20 cellular contexts compared by ENCODE assay signal in genomic region chr9:81479573-81479972, GRCh38.
"Had no signal": no experiment of that assay in that cellular context is flagged by ENCODE, and none has a peak within 500 bp of the region (broad histone marks: within the 10 kb centered on the region; RNA-seq: fewer than 3 reads in every experiment).

No MANE protein-coding gene starts in this region.

- H3K27ac Mint-ChIP-seq: activated naive CD4-positive, alpha-beta T cell treated with anti-CD3 and anti-CD28 coated beads, Interleukin-2, amount 50 U/mL, for 24 hours; immature natural killer cell; naive thymus-derived CD8-positive, alpha-beta T cell; stimulated activated effector memory CD8-positive, alpha-beta T cell treated with anti-CD3 and anti-CD28 coated beads, Interleukin-12 subunit alpha, Interleukin-12 subunit beta, amount 100 ng/mL, for 72 hours had no signal

- H3K27me3 Mint-ChIP-seq: activated naive CD4-positive, alpha-beta T cell treated with anti-CD3 and anti-CD28 coated beads, Interleukin-2, amount 50 U/mL, for 24 hours had no signal

- ATAC-seq: activated CD4-positive, CD25-positive, alpha-beta regulatory T cell treated with anti-CD3 and anti-CD28 coated beads, Interleukin-2, amount 50 U/mL, for 24 hours; esophagus mucosa; heart right ventricle; naive thymus-derived CD8-positive, alpha-beta T cell; pancreas; right lobe of liver; stimulated activated effector memory CD8-positive, alpha-beta T cell treated with anti-CD3 and anti-CD28 coated beads, Interleukin-12 subunit alpha, Interleukin-12 subunit beta, amount 100 ng/mL, for 72 hours; upper lobe of right lung had no signal

- H3K4me3 Mint-ChIP-seq: activated naive CD4-positive, alpha-beta T cell treated with anti-CD3 and anti-CD28 coated beads, Interleukin-2, amount 50 U/mL, for 24 hours; immature natural killer cell; naive thymus-derived CD8-positive, alpha-beta T cell; stimulated activated effector memory CD8-positive, alpha-beta T cell treated with anti-CD3 and anti-CD28 coated beads, Interleukin-12 subunit alpha, Interleukin-12 subunit beta, amount 100 ng/mL, for 72 hours had no signal

- H3K4me1 ChIP-seq: ascending aorta, pancreas, right lobe of liver, upper lobe of right lung had no signal

- H3K9me3 Mint-ChIP-seq: immature natural killer cell had no signal

- H3K9me3 ChIP-seq: ascending aorta, pancreas, right lobe of liver, thoracic aorta, upper lobe of right lung had no signal

- H3K36me3 ChIP-seq: ascending aorta, heart right ventricle, pancreas, right lobe of liver, thoracic aorta, upper lobe of right lung had no signal

- H3K36me3 Mint-ChIP-seq: activated naive CD4-positive, alpha-beta T cell treated with anti-CD3 and anti-CD28 coated beads, Interleukin-2, amount 50 U/mL, for 24 hours; immature natural killer cell; naive thymus-derived CD8-positive, alpha-beta T cell; stimulated activated effector memory CD8-positive, alpha-beta T cell treated with anti-CD3 and anti-CD28 coated beads, Interleukin-12 subunit alpha, Interleukin-12 subunit beta, amount 100 ng/mL, for 72 hours had no signal

- H3K27ac ChIP-seq: ascending aorta, heart right ventricle, pancreas, right lobe of liver, thoracic aorta, upper lobe of right lung had no signal

- H3K27me3 ChIP-seq: ascending aorta, heart right ventricle, pancreas, right lobe of liver, upper lobe of right lung had no signal

- H3K4me2 ChIP-seq: smooth muscle cell had no signal

- H3K4me3 ChIP-seq: ascending aorta, heart right ventricle, pancreas, right lobe of liver, smooth muscle cell, thoracic aorta, upper lobe of right lung had no signal

- H3K4me1 Mint-ChIP-seq: activated naive CD4-positive, alpha-beta T cell treated with anti-CD3 and anti-CD28 coated beads, Interleukin-2, amount 50 U/mL, for 24 hours; immature natural killer cell; naive thymus-derived CD8-positive, alpha-beta T cell; stimulated activated effector memory CD8-positive, alpha-beta T cell treated with anti-CD3 and anti-CD28 coated beads, Interleukin-12 subunit alpha, Interleukin-12 subunit beta, amount 100 ng/mL, for 72 hours had no signal

- DNase-seq: activated CD4-positive, alpha-beta T cell treated with anti-CD3 and anti-CD28 coated beads, Interleukin-2, amount 50 U/mL, for 1 hour; activated CD8-positive, alpha-beta memory T cell treated with anti-CD3 and anti-CD28 coated beads, Interleukin-2, amount 50 U/mL, for 4 hours; activated gamma-delta T cell; activated T-cell treated with anti-CD3 and anti-CD28 coated beads, Interleukin-2, amount 50 U/mL, for 48 hours; effector CD4-positive, alpha-beta T cell; heart right ventricle; immature natural killer cell; mesendoderm; naive thymus-derived CD8-positive, alpha-beta T cell; pancreas; right lobe of liver; stimulated activated CD4-positive, alpha-beta T cell treated with anti-CD3 and anti-CD28 coated beads, Interleukin-4, amount 100 ng/mL, for 24 hours; upper lobe of right lung had no signal
